In genomic region chr9:97386265-97386633, GRCh38 we compare ENCODE assay signal across 7 cellular contexts.
"Had no signal": no experiment of that assay in that cellular context is flagged by ENCODE, and none has a peak within 500 bp of the region (broad histone marks: within the 10 kb centered on the region; RNA-seq: fewer than 3 reads in every experiment).

No MANE protein-coding gene starts in this region.

- H3K9me3 ChIP-seq: gastrocnemius medialis, ovary, right lobe of liver had no signal

- FAIRE-seq: astrocyte, bronchial epithelial cell, islet of Langerhans had no signal

- H3K27me3 ChIP-seq: ovary, right lobe of liver had no signal

- H3K27ac ChIP-seq: gastrocnemius medialis, ovary, right lobe of liver had no signal

- DNase-seq: gastrocnemius medialis, mesenchymal stem cell had no signal

- H3K4me3 ChIP-seq: gastrocnemius medialis, ovary had no signal

- H3K36me3 ChIP-seq: gastrocnemius medialis, ovary, right lobe of liver had no signal
